In genomic region chr5:43555895-43556606, GRCh38 we compare ENCODE assay signal across 8 cellular contexts. TPM values are rescaled to one million over a fixed set of nuclear protein-coding genes. Genes with fewer than 3 reads are reported as not detected.
DNase-seq lines count a peak whose midpoint lies in the region; ATAC-seq and TF ChIP-seq lines count a peak whose summit lies in the region.

No MANE protein-coding gene starts in this region.

- H3K36me3 ChIP-seq in PC-3 (ENCODE audit: low read depth, low read length) (peaks cover 35% of the 10 kb centered on the region), testis (ENCODE audit: low read depth, missing control alignments) (no peaks in the 10 kb centered on the region)

- TF ChIP-seq POLR2A in testis (IDR thresholded peaks at IDR 0.05): no peak

- H3F3A ChIP-seq in PC-3 (ENCODE audit: low read length, unreplicated experiment): no peaks in the 10 kb centered on the region

- H3K4me1 ChIP-seq in PC-3 (ENCODE audit: insufficient read depth, low read length) (peaks cover 25% of the 10 kb centered on the region), testis (peaks cover 12% of the 10 kb centered on the region)

- peaks cover 54% of the 10 kb centered on the region for H3K79me2 ChIP-seq in PC-3 (ENCODE audit: low read length)

- DNase-seq in AG04449 (ENCODE audit: low read depth, low spot score): no peak
- peak; percentile 56 for DNase-seq in PC-3
- peak; percentile 20 for DNase-seq in activated gamma-delta T cell treated with anti-CD3 and anti-CD28 coated beads, Interleukin-2, amount 50 U/mL, for 16 hours (ENCODE audit: low read depth)
- peak; percentile 54 for DNase-seq in glomerular visceral epithelial cell (ENCODE audit: extremely low spot score)
- peak; percentile 25 for DNase-seq in omental fat pad (ENCODE audit: low spot score)
- peak; percentile 80 for DNase-seq in testis

- no peak for TF ChIP-seq CTCF in AG04449 (IDR thresholded peaks at IDR 0.05; ENCODE audit: insufficient read depth, low read length, missing control alignments)
- TF ChIP-seq CTCF in PC-3 (conservative IDR thresholded peaks at IDR 0.05; ENCODE audit: low read depth, low read length): no peak
- TF ChIP-seq CTCF in omental fat pad (IDR thresholded peaks at IDR 0.05): no peak
- no peak for TF ChIP-seq CTCF in testis (IDR thresholded peaks at IDR 0.05)

- peak overlapping the region; percentile 94 for H3K9ac ChIP-seq in PC-3 (ENCODE audit: low read length)

- POLR2A ChIA-PET in AG04449 (lab: Yijun Ruan, JAX): no interaction called here
- POLR2A ChIA-PET in PC-3 (lab: Charles Lee; ENCODE audit: unreplicated experiment): interaction anchor here (0.6 to 0.7 kb wide), 6 partner anchors 38 to 435 kb away, joined by 3 to 6 read pairs (median 4); no protein-coding TSS in a partner anchor

- CTCF ChIA-PET in AG04449 (lab: Yijun Ruan, JAX) (interaction anchor here (1.1 to 2.3 kb wide), 5 partner anchors 12 to 75 kb away, joined by 4 to 15 read pairs (median 6); no protein-coding TSS in a partner anchor), PC-3 (lab: Charles Lee) (no interaction called here)

- WGBS in testis, 2 donors: 0 to 1% methylated on average over 9 to 26 of the region's 44 CpGs

- peak overlapping the region; percentile 81 for H2AFZ ChIP-seq in PC-3 (ENCODE audit: low read length)

- peak overlapping the region; percentile 86 for H3K4me2 ChIP-seq in PC-3 (ENCODE audit: low read length)

- no peaks in the 10 kb centered on the region for H3K9me3 ChIP-seq in PC-3 (ENCODE audit: low read length)
- H3K9me3 ChIP-seq in testis: no peaks in the 10 kb centered on the region

- no peaks in the 10 kb centered on the region for H3K9me2 ChIP-seq in PC-3 (replicated peaks; ENCODE audit: low read length)

- H3K27me3 ChIP-seq in PC-3 (ENCODE audit: low read length) (no peaks in the 10 kb centered on the region), testis (no peaks in the 10 kb centered on the region)

- H3K27ac ChIP-seq in PC-3 (ENCODE audit: low read length) (peak overlapping the region; percentile 65), testis (peak overlapping the region; percentile 95 to 99)

- H4K20me1 ChIP-seq in PC-3 (ENCODE audit: low read length): peaks cover 28% of the 10 kb centered on the region

- peak overlapping the region; percentile 83 for H3K4me3 ChIP-seq in AG04449 (ENCODE audit: low read depth, low read length)
- peak overlapping the region; percentile 82 for H3K4me3 ChIP-seq in PC-3 (ENCODE audit: low read length)
- peak overlapping the region; percentile 82 to 93 for H3K4me3 ChIP-seq in testis

- intact Hi-C loops in PC-3 (cut with micrococcal nuclease) (loop anchor here (1.0 to 2.0 kb wide), 2 partner anchors 41 to 47 kb away; partner anchors contain the start of genes C5orf34 and NNT), testis (cut with DNase I; ENCODE audit: low total_unique reads) (no loop called here)

- ATAC-seq in GM18909 (IDR thresholded peaks at IDR 0.05; ENCODE audit: poor library complexity, unreplicated experiment) (peak; percentile 31), HG03521 (IDR thresholded peaks at IDR 0.05; ENCODE audit: unreplicated experiment) (peak; percentile 12), PC-3 (peak; percentile 49), omental fat pad (ENCODE audit: low FRiP score) (peak; percentile 47)

- TSS peak; percentile 26 for BruUV-seq in PC-3 (replicated peaks; lab: Mats Ljungman, UMichigan)

RNA-seq across cellular contexts. Expression of gene PAIP1, which starts 0.8 kb away (rescaled TPM):
- total RNA-seq in PC-3 (2014; rRNA removed) (117 and 142 TPM in 2 replicates), omental fat pad (10 to 100 TPM; 75.2 to 99.5 (median 79.3) TPM), testis (100 to 1,000 TPM; 103 to 117 TPM)
- polyA plus RNA-seq in testis (ENCODE audit: insufficient read depth, low read depth, low replicate concordance): 135 TPM

RNA-seq across cellular contexts. Expression of gene C5orf34, which starts 41.1 kb away (rescaled TPM):
- total RNA-seq in PC-3 (2014; rRNA removed): 9.8 and 16.3 TPM in 2 replicates
- 1 to 10 TPM in 3 of 4 donors, under 1 TPM in 1; 0.56 to 2.3 (median 1.7) TPM for total RNA-seq in omental fat pad
- total RNA-seq in testis: 1 to 10 TPM; 8.5 to 8.9 TPM
- 5.5 TPM for polyA plus RNA-seq in testis (ENCODE audit: insufficient read depth, low read depth, low replicate concordance)

RNA-seq across cellular contexts. Expression of gene NNT, which starts 46.9 kb away (rescaled TPM):
- total RNA-seq in PC-3 (2014; rRNA removed): 15.1 and 15.6 TPM in 2 replicates
- 10 to 100 TPM; 47.0 to 68.5 (median 60.8) TPM for total RNA-seq in omental fat pad
- total RNA-seq in testis: 10 to 100 TPM; 32.1 to 55.0 TPM
- polyA plus RNA-seq in testis (ENCODE audit: insufficient read depth, low read depth, low replicate concordance): 25.4 TPM
